1 cellular context compared by ENCODE assay signal in the genomic region with DNA sequence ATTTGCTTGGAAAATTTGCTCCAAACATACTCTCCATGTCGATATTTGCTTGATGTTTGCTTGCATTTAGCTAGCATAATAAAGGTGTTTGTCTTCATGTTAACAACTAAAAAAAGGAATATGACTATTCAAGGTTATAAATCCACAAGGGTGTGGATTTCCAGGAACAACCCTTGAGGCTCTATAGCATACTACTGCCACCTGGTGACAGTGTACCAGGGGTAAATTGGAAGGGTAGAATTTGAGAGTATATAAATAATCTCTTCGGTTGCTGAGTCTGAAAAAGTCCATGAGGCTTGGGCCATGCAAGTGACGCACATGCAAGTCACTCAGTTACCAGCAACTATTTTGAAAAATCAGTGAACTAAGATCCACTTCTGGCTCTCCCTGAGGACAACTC.
TF ChIP-seq lines count a peak whose summit lies in the region.

No MANE protein-coding gene starts in this region.

TF ChIP-seq in K562, 482 proteins besides CTCF, POLR2A, EP300 and RAD21 (continued from another document):
- TF ChIP-seq, protein P1, sequence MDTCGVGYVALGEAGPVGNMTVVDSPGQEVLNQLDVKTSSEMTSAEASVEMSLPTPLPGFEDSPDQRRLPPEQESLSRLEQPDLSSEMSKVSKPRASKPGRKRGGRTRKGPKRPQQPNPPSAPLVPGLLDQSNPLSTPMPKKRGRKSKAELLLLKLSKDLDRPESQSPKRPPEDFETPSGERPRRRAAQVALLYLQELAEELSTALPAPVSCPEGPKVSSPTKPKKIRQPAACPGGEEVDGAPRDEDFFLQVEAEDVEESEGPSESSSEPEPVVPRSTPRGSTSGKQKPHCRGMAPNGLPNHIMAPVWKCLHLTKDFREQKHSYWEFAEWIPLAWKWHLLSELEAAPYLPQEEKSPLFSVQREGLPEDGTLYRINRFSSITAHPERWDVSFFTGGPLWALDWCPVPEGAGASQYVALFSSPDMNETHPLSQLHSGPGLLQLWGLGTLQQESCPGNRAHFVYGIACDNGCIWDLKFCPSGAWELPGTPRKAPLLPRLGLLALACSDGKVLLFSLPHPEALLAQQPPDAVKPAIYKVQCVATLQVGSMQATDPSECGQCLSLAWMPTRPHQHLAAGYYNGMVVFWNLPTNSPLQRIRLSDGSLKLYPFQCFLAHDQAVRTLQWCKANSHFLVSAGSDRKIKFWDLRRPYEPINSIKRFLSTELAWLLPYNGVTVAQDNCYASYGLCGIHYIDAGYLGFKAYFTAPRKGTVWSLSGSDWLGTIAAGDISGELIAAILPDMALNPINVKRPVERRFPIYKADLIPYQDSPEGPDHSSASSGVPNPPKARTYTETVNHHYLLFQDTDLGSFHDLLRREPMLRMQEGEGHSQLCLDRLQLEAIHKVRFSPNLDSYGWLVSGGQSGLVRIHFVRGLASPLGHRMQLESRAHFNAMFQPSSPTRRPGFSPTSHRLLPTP (IDR thresholded peaks at IDR 0.05; ENCODE audit: borderline replicate concordance, extremely low read depth, insufficient read length) = no peak
- no peak for TF ChIP-seq ZFP1 (CRISPR knock-in tag; IDR thresholded peaks at IDR 0.05)
